15 cellular contexts compared by ENCODE assay signal in genomic region chr12:3189282-3189681, GRCh38.
DNase-seq lines count a peak whose midpoint lies in the region; ATAC-seq, FAIRE-seq and TF ChIP-seq lines count a peak whose summit lies in the region.
"Had no signal": no experiment of that assay in that cellular context is flagged by ENCODE, and none has a peak within 500 bp of the region (broad histone marks: within the 10 kb centered on the region; RNA-seq: fewer than 3 reads in every experiment).

No MANE protein-coding gene starts in this region.

- H3K27me3 ChIP-seq in left ventricle myocardium inferior (ENCODE audit: low read depth), result no peaks in the 10 kb centered on the region
- H3K27me3 ChIP-seq: BE2C had no signal

- DNase-seq in left ventricle myocardium inferior (no peak), left cardiac atrium (no peak), HTR-8/SVneo (ENCODE audit: insufficient read length, low spot score) (no peak), left lobe of liver (ENCODE audit: low spot score) (no peak), activated gamma-delta T cell treated with Interleukin-2 at 50 U/mL for 16 hours (no peak)
- DNase-seq: BE2C, Caco-2, DMS53, GOT3, H9 had no signal

- H3K4me3 ChIP-seq in left ventricle myocardium inferior, result no peak overlapping the region
- H3K4me3 ChIP-seq: A549 had no signal

- peaks cover 89% of the 10 kb centered on the region for H3K4me1 ChIP-seq in left ventricle myocardium inferior
- H3K4me1 ChIP-seq: A549, Caco-2 had no signal

- H3K27ac ChIP-seq in left ventricle myocardium inferior (replicated peaks), result peak overlapping the region; percentile 34
- H3K27ac ChIP-seq: A549 had no signal

- H3K9me3 ChIP-seq in left ventricle myocardium inferior (replicated peaks), result no peaks in the 10 kb centered on the region
- H3K9me3 ChIP-seq: A549, BE2C, Caco-2 had no signal

- no peak for TF ChIP-seq CTCF in left ventricle myocardium inferior (IDR thresholded peaks at IDR 0.05; ENCODE audit: borderline replicate concordance)

- ATAC-seq in left cardiac atrium (no peak), left lobe of liver (peak; percentile 45), GM18858 (IDR thresholded peaks at IDR 0.05; ENCODE audit: unreplicated experiment) (no peak)
- ATAC-seq: A549 had no signal

- FAIRE-seq in HTR-8/SVneo (lab: Jason Lieb, UNC), result peak; percentile 68
- FAIRE-seq: A549, G401.6, GM12892, GM19239 had no signal

- intact Hi-C loops in left ventricle myocardium inferior (cut with micrococcal nuclease) (no loop called here), left cardiac atrium (cut with DNase I) (loop anchor here in 1 of 2 donors (5.0 kb wide), 1 partner anchor 37 kb away; no protein-coding TSS in a partner anchor)

- no peaks in the 10 kb centered on the region for H3K36me3 ChIP-seq in left ventricle myocardium inferior
- H3K36me3 ChIP-seq: BE2C had no signal
